In the genomic region with DNA sequence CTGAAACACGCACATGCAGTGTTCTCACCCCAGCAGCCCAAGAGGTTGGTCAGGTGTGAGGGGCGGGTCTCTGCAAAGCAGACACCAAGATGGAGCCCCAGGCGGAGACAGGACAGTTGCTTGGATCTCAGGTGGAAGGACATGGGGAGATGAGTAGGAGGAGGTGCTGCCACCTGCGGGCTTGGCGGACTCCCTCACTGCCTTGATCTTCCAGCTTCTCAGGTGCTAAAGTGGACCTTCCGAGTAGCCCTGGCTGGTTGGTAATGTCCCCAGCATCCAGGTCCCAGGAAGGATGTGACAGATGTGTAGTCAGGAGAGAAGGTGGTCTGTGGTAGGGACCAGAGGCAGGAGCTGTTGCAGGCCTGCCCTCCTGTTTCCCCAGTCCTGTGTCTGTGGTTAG, we compare ENCODE assay signal across 23 cellular contexts.
A peak's percentile ranks its signal among the peaks of the same experiment; 100 is the strongest.
DNase-seq lines count a peak whose midpoint lies in the region; ATAC-seq, FAIRE-seq and TF ChIP-seq lines count a peak whose summit lies in the region.
"Had no signal": no experiment of that assay in that cellular context is flagged by ENCODE, and none has a peak within 500 bp of the region (broad histone marks: within the 10 kb centered on the region; RNA-seq: fewer than 3 reads in every experiment).

No MANE protein-coding gene starts in this region.

- no peak for ATAC-seq in HepG2
- ATAC-seq in right lobe of liver = no peak
- ATAC-seq: activated CD4-positive, CD25-positive, alpha-beta regulatory T cell treated with anti-CD3 and anti-CD28 coated beads, Interleukin-2, amount 50 U/mL, for 24 hours; esophagus mucosa; left lung had no signal

- H3K56ac ChIP-seq in H1 (replicated peaks; ENCODE audit: insufficient read length, low read depth, low read length) = no peak overlapping the region

- TF ChIP-seq RAD21 in HepG2 (CRISPR knock-in tag; IDR thresholded peaks at IDR 0.05) = no peak
- TF ChIP-seq RAD21 in H1 (IDR thresholded peaks at IDR 0.05 in 1 of 2, conservative IDR thresholded peaks at IDR 0.05 in 1 of 2; ENCODE audit: low read depth in 2 of 2, low read length in 2 of 2) = no peak; a peak in 1 of 4 replicates

- CTCF ChIA-PET in HepG2 (lab: Yijun Ruan, JAX; ENCODE audit: low intra/inter-chr PET ratio, low total read pairs) (no interaction called here), H1 (lab: Charles Lee; ENCODE audit: partially characterized antibody) (interaction anchor here (0.9 to 4.6 kb wide), 8 partner anchors 9 to 742 kb away, joined by 3 to 18 read pairs (median 4); no protein-coding TSS in a partner anchor)

- H3K23ac ChIP-seq in H1 (ENCODE audit: insufficient read length) = no peak overlapping the region

- peaks cover 7% of the 10 kb centered on the region; the same call in 1 of the 2 replicates for H3K23me2 ChIP-seq in H1 (ENCODE audit: low read depth, low read length)

- H3K4me1 ChIP-seq in HepG2 (ENCODE audit: insufficient read depth, low read length) (no peaks in the 10 kb centered on the region), right lobe of liver (no peaks in the 10 kb centered on the region), H1 (replicated peaks in 1 of 4; ENCODE audit: control insufficient read depth in 3 of 4, insufficient read depth in 4 of 4, low read length in 3 of 4) (no peaks in the 10 kb centered on the region; a peak in 1 of 7 replicates)
- H3K4me1 ChIP-seq: BE2C, left lung, parathyroid adenoma, stomach had no signal

- H3K9ac ChIP-seq in HepG2 (ENCODE audit: insufficient read depth, low read depth, low read length) (no peak overlapping the region), H1 (replicated peaks in 1 of 4; ENCODE audit: extremely low read depth in 1 of 4, low read depth in 3 of 4, low read length in 3 of 4) (no peak overlapping the region)
- H3K9ac ChIP-seq: parathyroid adenoma had no signal

- DNase-seq in HepG2 (ENCODE audit: low spot score) = no peak
- no peak for DNase-seq in right lobe of liver
- DNase-seq in NCI-H2171 treated with DMSO at 0.1 percent for 48 hours (lab: John Stamatoyannopoulos, UW) = peak; percentile 98
- DNase-seq in H1 (ENCODE audit: low read depth in 1 of 2, low spot score in 2 of 2) = no peak
- no peak for DNase-seq in stimulated activated CD4-positive, alpha-beta T cell treated with anti-CD3 and anti-CD28 coated beads, Interleukin-4, amount 100 ng/mL, for 24 hours
- DNase-seq in stimulated activated CD4-positive, alpha-beta T cell treated with anti-CD3 and anti-CD28 coated beads, Interleukin-1b, Interleukin-23, amount 100 ng/mL, for 48 hours = no peak
- DNase-seq in NCI-H1436 (lab: John Stamatoyannopoulos, UW) = no peak
- DNase-seq: activated CD4-positive, alpha-beta T cell treated with anti-CD3 and anti-CD28 coated beads, Interleukin-2, amount 50 U/mL, for 4 hours; activated naive CD4-positive, alpha-beta T cell treated with Interleukin-2 at 50 U/mL for 16 hours; BE2C; CD8-positive, alpha-beta memory T cell; central memory CD4-positive, alpha-beta T cell; DND-41; NCI-H1930; NCI-H226; RPMI8226; stomach had no signal

- H2BK120ac ChIP-seq in H1 (replicated peaks; ENCODE audit: low read depth, low read length) = no peak overlapping the region

- BruUV-seq in HepG2 (replicated peaks; lab: Mats Ljungman, UMichigan) = no TSS peak

- H3K79me2 ChIP-seq in HepG2 (ENCODE audit: insufficient read depth, low read length) = no peaks in the 10 kb centered on the region
- no peaks in the 10 kb centered on the region for H3K79me2 ChIP-seq in H1 (ENCODE audit: control insufficient read depth in 1 of 2, insufficient read depth in 2 of 2, low read length in 2 of 2)
- H3K79me2 ChIP-seq: parathyroid adenoma had no signal

- H3K9me3 ChIP-seq in HepG2 (ENCODE audit: low read length) (peaks cover 16% of the 10 kb centered on the region; the same call in 1 of the 2 replicates), right lobe of liver (no peaks in the 10 kb centered on the region), H1 (ENCODE audit: insufficient read depth in 2 of 2, low read depth in 1 of 2, low read length in 1 of 2) (no peaks in the 10 kb centered on the region)
- H3K9me3 ChIP-seq: BE2C, left lung, stomach had no signal

- TF ChIP-seq CTCF in HepG2 (CRISPR knock-in tag; IDR thresholded peaks at IDR 0.05) (no peak), right lobe of liver (IDR thresholded peaks at IDR 0.05) (no peak), H1 (IDR thresholded peaks at IDR 0.05; ENCODE audit: control extremely low read depth in 1 of 3, insufficient read depth in 1 of 3, low read depth in 1 of 3, low read length in 3 of 3) (peak in 2 of 3 experiments; percentile 22 to 30; a peak in 3 of 4 replicates)

- no peak overlapping the region for H3K27ac ChIP-seq in HepG2 (ENCODE audit: extremely low read length, insufficient read depth, low read length)
- no peak overlapping the region for H3K27ac ChIP-seq in right lobe of liver
- H3K27ac ChIP-seq in H1 (ENCODE audit: low read depth, low read length) = no peak overlapping the region
- H3K27ac ChIP-seq: left lung, parathyroid adenoma, stomach had no signal

- TF ChIP-seq EP300 in HepG2 (IDR thresholded peaks at IDR 0.05; ENCODE audit: low read depth in 2 of 2, low read length in 2 of 2) (no peak), HepG2 (CRISPR knock-in tag; IDR thresholded peaks at IDR 0.05; ENCODE audit: borderline replicate concordance) (no peak), H1 (IDR thresholded peaks at IDR 0.05; ENCODE audit: borderline replicate concordance in 1 of 2, low read depth in 2 of 2, low read length in 2 of 2) (no peak)

- H3K4me3 ChIP-seq in HepG2 (replicated peaks in 1 of 3; ENCODE audit: insufficient read depth in 1 of 3, low read depth in 2 of 3, low read length in 3 of 3) (no peak overlapping the region), right lobe of liver (no peak overlapping the region), H1 (ENCODE audit: extremely low read depth in 1 of 4, insufficient read depth in 2 of 4, low read depth in 3 of 4, low read length in 4 of 4) (no peak overlapping the region)
- H3K4me3 ChIP-seq: left lung, stomach had no signal

- no peak overlapping the region for H2BK12ac ChIP-seq in H1 (ENCODE audit: low read depth, low read length)

- TF ChIP-seq POLR2A in HepG2 (IDR thresholded peaks at IDR 0.05; ENCODE audit: insufficient read depth in 1 of 2, low read depth in 2 of 2, low read length in 2 of 2) (no peak), right lobe of liver (IDR thresholded peaks at IDR 0.05) (no peak), H1 (IDR thresholded peaks at IDR 0.05; ENCODE audit: control extremely low read depth in 1 of 2, low read depth in 2 of 2, low read length in 2 of 2) (no peak)

- H4K5ac ChIP-seq in H1 (ENCODE audit: insufficient read length, low read depth, low read length) = no peak overlapping the region

- no peak overlapping the region for H2BK20ac ChIP-seq in H1 (ENCODE audit: low read length)

- no peak overlapping the region for H2AFZ ChIP-seq in HepG2 (ENCODE audit: low read length)
- no peak overlapping the region for H2AFZ ChIP-seq in H1 (ENCODE audit: low read length)
- H2AFZ ChIP-seq: parathyroid adenoma had no signal

- WGBS in HepG2 (ENCODE audit: low lambda C conversion rate) = 60% methylated on average over 5 of the region's 6 CpGs
- WGBS in right lobe of liver (ENCODE audit: insufficient coverage, low coverage, low lambda C conversion rate, missing lambda C conversion rate) = no CpG with 5 or more reads among the region's 6 CpGs
- 83% methylated on average over 6 of the region's 6 CpGs; no CpG with 5 or more reads in 1 of the 2 experiments for WGBS in H1 (ENCODE audit: extremely low coverage in 1 of 2, insufficient coverage in 1 of 2, insufficient read length in 1 of 2, insufficient replicate concordance in 2 of 2, low coverage in 1 of 2, low lambda C conversion rate in 2 of 2, missing lambda C conversion rate in 1 of 2), 2 experiments

- H3K14ac ChIP-seq in H1 (ENCODE audit: insufficient read length) = no peak overlapping the region

- no peak overlapping the region for H3K4ac ChIP-seq in H1 (replicated peaks; ENCODE audit: insufficient read length, low read depth, low read length)

- POLR2A ChIA-PET in HepG2 (lab: Yijun Ruan, JAX) (no interaction called here), H1 (lab: Charles Lee; ENCODE audit: partially characterized antibody) (no interaction called here)

- H4K8ac ChIP-seq in H1 (ENCODE audit: extremely low read depth, insufficient read depth, low read length) = no peak overlapping the region

- H3K18ac ChIP-seq in H1 (ENCODE audit: extremely low read depth, low read length) = no peak overlapping the region

- in situ Hi-C loops in HepG2 (cut with HindIII; ENCODE audit: extremely low pct_ligation_motif_present, low pct_unique_long_range_greater_than_20kb) = no loop called here

- no peak overlapping the region for H2BK15ac ChIP-seq in H1 (ENCODE audit: low read length)

- no peak overlapping the region for H2AK5ac ChIP-seq in H1 (ENCODE audit: low read depth, low read length)

- no peak overlapping the region for H3K4me2 ChIP-seq in HepG2 (ENCODE audit: low read depth, low read length)
- no peak overlapping the region for H3K4me2 ChIP-seq in H1 (ENCODE audit: insufficient read depth in 1 of 2, low read depth in 2 of 2, low read length in 2 of 2)

- no peaks in the 10 kb centered on the region for H3K79me1 ChIP-seq in H1 (ENCODE audit: low read depth, low read length)

- H2BK5ac ChIP-seq in H1 (ENCODE audit: low read depth, low read length) = no peak overlapping the region

- FAIRE-seq in HepG2 (lab: Jason Lieb, UNC) (no peak), H1 (lab: Jason Lieb, UNC) (no peak)
- FAIRE-seq: islet of Langerhans, urothelium cell line had no signal

- intact Hi-C loops in HepG2 (cut with micrococcal nuclease; ENCODE audit: unreplicated experiment) (no loop called here), right lobe of liver (cut with DNase I) (no loop called here)

- no peak overlapping the region for H4K91ac ChIP-seq in H1 (replicated peaks; ENCODE audit: insufficient read length, low read length)

- no peaks in the 10 kb centered on the region for H4K20me1 ChIP-seq in HepG2 (ENCODE audit: insufficient read depth, low read length)
- peaks cover 0 to 5% of the 10 kb centered on the region in 2 experiments for H4K20me1 ChIP-seq in H1 (replicated peaks in 1 of 2; ENCODE audit: control insufficient read depth in 1 of 2, insufficient read depth in 2 of 2, low read length in 2 of 2)

- H3K27me3 ChIP-seq in HepG2 (ENCODE audit: control insufficient read depth in 1 of 2, insufficient read depth in 2 of 2, low read length in 2 of 2) = no peaks in the 10 kb centered on the region
- H3K27me3 ChIP-seq in right lobe of liver = no peaks in the 10 kb centered on the region
- H3K27me3 ChIP-seq in H1 (replicated peaks in 1 of 4; ENCODE audit: control insufficient read depth in 3 of 4, extremely low read depth in 1 of 4, insufficient read depth in 3 of 4, low read length in 3 of 4) = no peaks in the 10 kb centered on the region; a peak in 1 of 7 replicates
- H3K27me3 ChIP-seq: BE2C had no signal

- H3K36me3 ChIP-seq in HepG2 (replicated peaks in 1 of 2; ENCODE audit: control insufficient read depth in 1 of 2, insufficient read depth in 2 of 2, low read length in 2 of 2) (no peaks in the 10 kb centered on the region), right lobe of liver (no peaks in the 10 kb centered on the region), H1 (ENCODE audit: control insufficient read depth in 2 of 4, insufficient read depth in 4 of 4, low read length in 3 of 4) (no peaks in the 10 kb centered on the region)
- H3K36me3 ChIP-seq: BE2C, left lung, stomach had no signal

Comparison
In these comparisons a context has a peak if more than half of its experiments do, and no peak if none do; other contexts are left out.
1. CTCF ChIP-seq: peak in H1 (2 of 3); none in HepG2 (single experiment) and right lobe of liver (0 of 4).